Comparison of ENCODE assay signal across 2 cellular contexts in the genomic region with DNA sequence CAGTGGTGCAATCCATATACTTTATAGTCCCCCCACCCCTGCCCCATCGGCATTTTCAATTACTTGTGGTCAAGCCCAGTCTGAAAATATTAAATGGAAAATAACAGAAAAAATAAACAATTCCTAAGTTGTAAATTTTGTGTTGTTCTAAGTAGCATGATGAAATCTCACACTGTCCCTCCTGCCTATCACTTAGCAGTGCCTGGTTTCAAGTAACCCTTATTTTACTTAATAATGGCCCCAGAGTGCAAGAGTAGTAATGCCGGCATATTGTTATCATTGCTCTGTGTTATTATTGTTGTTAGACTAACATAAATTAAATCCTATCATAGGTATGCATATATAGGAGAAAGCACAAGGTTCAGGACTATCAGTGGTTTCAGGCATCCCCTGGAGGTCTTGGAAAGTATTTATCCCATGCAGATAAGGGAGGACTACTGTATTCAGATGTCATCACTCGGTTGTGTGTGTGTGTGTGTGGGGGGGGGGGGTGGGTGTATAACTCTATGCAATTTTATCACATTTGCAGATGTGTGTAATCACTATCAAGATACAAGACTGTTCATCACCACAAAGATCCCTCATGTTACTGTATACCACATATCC.
TF ChIP-seq lines count a peak whose summit lies in the region.

No MANE protein-coding gene starts in this region.

TF ChIP-seq in GM12891, 5 proteins besides CTCF, POLR2A, EP300 and RAD21:
- TF ChIP-seq POU2F2 (IDR thresholded peaks at IDR 0.05; ENCODE audit: low read depth, low read length) (no peak), PAX5 (IDR thresholded peaks at IDR 0.05; ENCODE audit: insufficient read depth, low read length, severe bottlenecking) (no peak), POLR2AphosphoS5 (IDR thresholded peaks at IDR 0.05; ENCODE audit: low read depth, low read length) (no peak), TAF1 (IDR thresholded peaks at IDR 0.05; ENCODE audit: low read depth, low read length) (no peak), SPI1 (IDR thresholded peaks at IDR 0.05; ENCODE audit: low read depth, low read length) (no peak)

TF ChIP-seq in K562, 482 proteins besides CTCF, POLR2A, EP300 and RAD21:
- TF ChIP-seq TCF7 (IDR thresholded peaks at IDR 0.05; ENCODE audit: borderline replicate concordance) (no peak), SMAD2 (IDR thresholded peaks at IDR 0.05; ENCODE audit: low read depth, low read length) (no peak), ZNF586 (CRISPR knock-in tag; conservative IDR thresholded peaks at IDR 0.05) (no peak), VEZF1 (CRISPR knock-in tag; IDR thresholded peaks at IDR 0.05) (0 out of 2 replicates have a peak, but pooled peaks have one; percentile 16), ZNF583 (CRISPR knock-in tag; IDR thresholded peaks at IDR 0.05) (no peak), NKRF (IDR thresholded peaks at IDR 0.05; ENCODE audit: borderline replicate concordance) (no peak), FOXJ3 (CRISPR knock-in tag; IDR thresholded peaks at IDR 0.05) (no peak), KDM2B (CRISPR knock-in tag; IDR thresholded peaks at IDR 0.05) (no peak), POLR2AphosphoS5 (IDR thresholded peaks at IDR 0.05; ENCODE audit: control insufficient read depth, insufficient read depth, low read depth, low read length) (no peak)
